9 cellular contexts compared by ENCODE assay signal in the genomic region with DNA sequence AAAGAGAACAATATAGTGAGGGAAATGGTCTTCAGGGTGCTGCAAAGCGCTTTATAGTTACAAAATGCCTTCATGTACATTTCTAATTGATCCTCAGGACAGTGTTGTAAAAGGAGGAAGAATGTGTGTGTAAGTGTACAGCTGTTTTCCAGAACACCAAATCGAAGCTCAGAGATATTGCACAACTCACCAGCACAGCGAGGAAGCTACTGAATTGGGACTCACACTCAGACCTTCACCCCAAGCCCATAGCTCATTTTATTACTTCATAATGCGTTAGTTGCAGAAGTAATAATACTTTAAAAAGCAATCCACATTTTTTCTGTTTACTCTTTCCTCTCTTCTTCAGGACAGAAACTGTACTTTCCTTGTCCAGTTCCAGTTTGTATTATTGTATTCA.
DNase-seq lines count a peak whose midpoint lies in the region; ATAC-seq and TF ChIP-seq lines count a peak whose summit lies in the region.
"Had no signal": no experiment of that assay in that cellular context is flagged by ENCODE, and none has a peak within 500 bp of the region (broad histone marks: within the 10 kb centered on the region; RNA-seq: fewer than 3 reads in every experiment).

No MANE protein-coding gene starts in this region.

- H3K4me3 ChIP-seq in NB4 (ENCODE audit: low read depth, low read length) (no peak overlapping the region), body of pancreas (no peak overlapping the region), thyroid gland (replicated peaks in 1 of 3) (no peak overlapping the region)

- TF ChIP-seq CTCF in NB4 (IDR thresholded peaks at IDR 0.05; ENCODE audit: low read depth, low read length) (no peak), body of pancreas (IDR thresholded peaks at IDR 0.05) (no peak), thyroid gland (IDR thresholded peaks at IDR 0.05) (no peak)

- no peaks in the 10 kb centered on the region for H3K27me3 ChIP-seq in body of pancreas
- H3K27me3 ChIP-seq in thyroid gland: no peaks in the 10 kb centered on the region

- H3K36me3 ChIP-seq in body of pancreas (replicated peaks in 1 of 2; ENCODE audit: insufficient read depth in 1 of 2, low read depth in 2 of 2) (no peaks in the 10 kb centered on the region), thyroid gland (no peaks in the 10 kb centered on the region)

- H3K27ac ChIP-seq in body of pancreas (peak overlapping the region; percentile 46 to 83 (median 71)), thyroid gland (peak overlapping the region; percentile 27 to 84 (median 75))

- H3K9me3 ChIP-seq in body of pancreas: no peaks in the 10 kb centered on the region
- H3K9me3 ChIP-seq in thyroid gland: no peaks in the 10 kb centered on the region

- peak; percentile 59 for DNase-seq in NB4 (ENCODE audit: low read depth)
- DNase-seq in body of pancreas: peak in 3 of 4 donors; percentile 29 to 68 (median 36)
- peak; percentile 48 for DNase-seq in medulla oblongata (ENCODE audit: extremely low spot score)
- DNase-seq in thyroid gland: no peak
- DNase-seq in superior temporal gyrus (ENCODE audit: extremely low spot score): no peak
- DNase-seq in GDM1 (lab: John Stamatoyannopoulos, UW): no peak
- DNase-seq: activated CD4-positive, CD25-positive, alpha-beta regulatory T cell treated with anti-CD3 and anti-CD28 coated beads, Interleukin-2, amount 50 U/mL, for 72 hours had no signal

- no peak for TF ChIP-seq POLR2A in NB4 (IDR thresholded peaks at IDR 0.05; ENCODE audit: extremely low read depth, insufficient read length)
- no peak for TF ChIP-seq POLR2A in body of pancreas (IDR thresholded peaks at IDR 0.05)
- no peak for TF ChIP-seq POLR2A in thyroid gland (IDR thresholded peaks at IDR 0.05)

- intact Hi-C loops in body of pancreas (cut with DNase I) (no loop called here), thyroid gland (cut with DNase I) (loop anchor here (5.0 kb wide), 2 partner anchors 544 to 569 kb away; a partner anchor contains a TSS)

- peaks cover 69% of the 10 kb centered on the region for H3K4me1 ChIP-seq in body of pancreas
- H3K4me1 ChIP-seq in thyroid gland: peaks cover 32 to 79% of the 10 kb centered on the region in 2 donors

- ATAC-seq in body of pancreas: peak; percentile 30
- ATAC-seq in GM19455 (IDR thresholded peaks at IDR 0.05; ENCODE audit: unreplicated experiment): no peak
- no peak for ATAC-seq in HG03460 (IDR thresholded peaks at IDR 0.05; ENCODE audit: unreplicated experiment)

- 21 to 24% methylated on average over 4 of the region's 4 CpGs for WGBS in body of pancreas, 2 donors
- WGBS in thyroid gland, 2 donors: 69 to 73% methylated on average over 4 of the region's 4 CpGs

Comparison
In these comparisons a context has a peak if more than half of its experiments do, and no peak if none do; other contexts are left out.
1. DNase-seq: peak in NB4 (single experiment), body of pancreas (3 of 4) and medulla oblongata (single experiment); none in thyroid gland (0 of 2), superior temporal gyrus (single experiment) and GDM1 (single experiment).